In genomic region chr10:31706921-31707571, GRCh38 we compare ENCODE assay signal across 1 cellular context.
TF ChIP-seq lines count a peak whose summit lies in the region.

No MANE protein-coding gene starts in this region.

TF ChIP-seq in GM12878, 131 proteins besides CTCF, POLR2A, EP300 and RAD21 (continued from another document):
- TF ChIP-seq RELB (IDR thresholded peaks at IDR 0.05; ENCODE audit: low read depth) (no peak), PAX8 (IDR thresholded peaks at IDR 0.05) (no peak), EZH2 (IDR thresholded peaks at IDR 0.05; ENCODE audit: borderline replicate concordance, control insufficient read depth, low read depth, low read length) (no peak), NR2F1 (conservative IDR thresholded peaks at IDR 0.05) (no peak), E2F4 (IDR thresholded peaks at IDR 0.05; ENCODE audit: low read depth, low read length) (no peak), NFYA (IDR thresholded peaks at IDR 0.05; ENCODE audit: borderline replicate concordance, low read depth, low read length) (no peak), TCF3 (IDR thresholded peaks at IDR 0.05; ENCODE audit: borderline replicate concordance, insufficient read depth, low read depth, low read length) (no peak), TARDBP (IDR thresholded peaks at IDR 0.05; ENCODE audit: borderline replicate concordance) (no peak), NR2C1 (IDR thresholded peaks at IDR 0.05) (no peak), POLR2AphosphoS2 (IDR thresholded peaks at IDR 0.05; ENCODE audit: low read depth, low read length) (no peak), ELK1 (IDR thresholded peaks at IDR 0.05; ENCODE audit: low read depth, low read length) (no peak), TBL1XR1 (IDR thresholded peaks at IDR 0.05; ENCODE audit: low read depth, low read length) (no peak), ZZZ3 (IDR thresholded peaks at IDR 0.05; ENCODE audit: control insufficient read depth, insufficient read length, low read depth) (no peak), GATAD2B (conservative IDR thresholded peaks at IDR 0.05; ENCODE audit: low read depth) (0 out of 2 replicates have a peak, but pooled peaks have one; percentile 18), CEBPB (IDR thresholded peaks at IDR 0.05; ENCODE audit: borderline replicate concordance in 1 of 2, low read depth in 2 of 2, low read length in 2 of 2) (peak in 1 of 2 experiments; percentile 49; a peak in 1 of 4 replicates), STAT3 (IDR thresholded peaks at IDR 0.05; ENCODE audit: low read depth, low read length) (no peak), IRF5 (IDR thresholded peaks at IDR 0.05; ENCODE audit: borderline replicate concordance) (no peak), SMARCA5 (IDR thresholded peaks at IDR 0.05) (0 out of 2 replicates have a peak, but pooled peaks have one; percentile 24), TCF7 (IDR thresholded peaks at IDR 0.05; ENCODE audit: borderline replicate concordance) (no peak), SMC3 (IDR thresholded peaks at IDR 0.05; ENCODE audit: borderline replicate concordance, low read length) (no peak), CBX3 (IDR thresholded peaks at IDR 0.05; ENCODE audit: borderline replicate concordance, low read depth) (no peak), MLLT1 (IDR thresholded peaks at IDR 0.05) (peak; percentile 16; the same call in 1 of the 2 replicates), HDAC6 (IDR thresholded peaks at IDR 0.05; ENCODE audit: unreplicated experiment) (no peak), ASH2L (IDR thresholded peaks at IDR 0.05; ENCODE audit: borderline replicate concordance, low read depth) (0 out of 2 replicates have a peak, but pooled peaks have one; percentile 45)
